Comparison of ENCODE assay signal across 17 cellular contexts in genomic region chr6:159887146-159887545, GRCh38. TPM values are rescaled to one million over a fixed set of nuclear protein-coding genes. Genes with fewer than 3 reads are reported as not detected.
DNase-seq lines count a peak whose midpoint lies in the region; ATAC-seq, FAIRE-seq and TF ChIP-seq lines count a peak whose summit lies in the region.
"Had no signal": no experiment of that assay in that cellular context is flagged by ENCODE, and none has a peak within 500 bp of the region (broad histone marks: within the 10 kb centered on the region; RNA-seq: fewer than 3 reads in every experiment).

No MANE protein-coding gene starts in this region.

- H3K79me2 ChIP-seq in HepG2 (ENCODE audit: insufficient read depth, low read length) = no peaks in the 10 kb centered on the region

- H3K4me1 ChIP-seq in HepG2 (ENCODE audit: insufficient read depth, low read length) = no peaks in the 10 kb centered on the region
- no peaks in the 10 kb centered on the region for H3K4me1 ChIP-seq in right lobe of liver
- H3K4me1 ChIP-seq: BLaER1 treated with 17β-estradiol and CSF1 and Interleukin-3, amounts not matched to agents 10 nM and 100 nM had no signal

- H3K27me3 ChIP-seq in HepG2 (ENCODE audit: control insufficient read depth in 1 of 2, insufficient read depth in 2 of 2, low read length in 2 of 2) = peaks cover 9 to 60% of the 10 kb centered on the region in 2 experiments
- H3K27me3 ChIP-seq in right lobe of liver = no peaks in the 10 kb centered on the region
- H3K27me3 ChIP-seq: BLaER1 treated with 17β-estradiol and CSF1 and Interleukin-3, amounts not matched to agents 10 nM and 100 nM had no signal

- H3K36me3 Mint-ChIP-seq in WTC11 = no peaks in the 10 kb centered on the region
- H3K36me3 Mint-ChIP-seq in activated naive CD4-positive, alpha-beta T cell treated with anti-CD3 and anti-CD28 coated beads, Interleukin-2, amount 10 ng/mL, durations not matched to agents 7 days and 5 days = no peaks in the 10 kb centered on the region
- H3K36me3 Mint-ChIP-seq: CD4-positive, CD25-positive, alpha-beta regulatory T cell had no signal

- no peak overlapping the region for H3K4me3 ChIP-seq in HepG2 (replicated peaks in 1 of 3; ENCODE audit: insufficient read depth in 1 of 3, low read depth in 2 of 3, low read length in 3 of 3)
- no peak overlapping the region for H3K4me3 ChIP-seq in right lobe of liver
- H3K4me3 ChIP-seq: BLaER1 treated with 17β-estradiol and CSF1 and Interleukin-3, amounts not matched to agents 10 nM and 100 nM; GM12878; GM23248 had no signal

- H3K27ac Mint-ChIP-seq in WTC11 = no peak overlapping the region
- no peak overlapping the region for H3K27ac Mint-ChIP-seq in activated naive CD4-positive, alpha-beta T cell treated with anti-CD3 and anti-CD28 coated beads, Interleukin-2, amount 10 ng/mL, durations not matched to agents 7 days and 5 days
- H3K27ac Mint-ChIP-seq: CD4-positive, CD25-positive, alpha-beta regulatory T cell; H9 had no signal

- TF ChIP-seq POLR2A in HepG2 (IDR thresholded peaks at IDR 0.05; ENCODE audit: insufficient read depth in 1 of 2, low read depth in 2 of 2, low read length in 2 of 2) (no peak), right lobe of liver (IDR thresholded peaks at IDR 0.05) (no peak)

- intact Hi-C loops in HepG2 (cut with micrococcal nuclease; ENCODE audit: unreplicated experiment) = no loop called here
- intact Hi-C loops in right lobe of liver (cut with DNase I) = no loop called here

- no peaks in the 10 kb centered on the region; the same call in 1 of the 2 replicates for H3K27me3 Mint-ChIP-seq in WTC11 (ENCODE audit: low read depth)
- peaks cover 49% of the 10 kb centered on the region for H3K27me3 Mint-ChIP-seq in activated naive CD4-positive, alpha-beta T cell treated with anti-CD3 and anti-CD28 coated beads, Interleukin-2, amount 10 ng/mL, durations not matched to agents 7 days and 5 days

- in situ Hi-C loops in HepG2 (cut with HindIII; ENCODE audit: extremely low pct_ligation_motif_present, low pct_unique_long_range_greater_than_20kb) = no loop called here

- TF ChIP-seq CTCF in HepG2 (CRISPR knock-in tag; IDR thresholded peaks at IDR 0.05) = no peak
- TF ChIP-seq CTCF in right lobe of liver (IDR thresholded peaks at IDR 0.05) = no peak
- TF ChIP-seq CTCF in WTC11 (IDR thresholded peaks at IDR 0.05) = no peak

- no peak overlapping the region for H3K9ac ChIP-seq in HepG2 (ENCODE audit: insufficient read depth, low read depth, low read length)
- H3K9ac ChIP-seq: BLaER1 treated with 17β-estradiol and CSF1 and Interleukin-3, amounts not matched to agents 10 nM and 100 nM; GM23248 had no signal

- no peak overlapping the region for H3K4me3 Mint-ChIP-seq in WTC11
- H3K4me3 Mint-ChIP-seq in activated naive CD4-positive, alpha-beta T cell treated with anti-CD3 and anti-CD28 coated beads, Interleukin-2, amount 10 ng/mL, durations not matched to agents 7 days and 5 days = no peak overlapping the region
- H3K4me3 Mint-ChIP-seq: CD4-positive, CD25-positive, alpha-beta regulatory T cell; H9 had no signal

- no peaks in the 10 kb centered on the region for H3K9me3 Mint-ChIP-seq in WTC11
- H3K9me3 Mint-ChIP-seq in activated naive CD4-positive, alpha-beta T cell treated with anti-CD3 and anti-CD28 coated beads, Interleukin-2, amount 10 ng/mL, durations not matched to agents 7 days and 5 days = no peaks in the 10 kb centered on the region
- H3K9me3 Mint-ChIP-seq: CD4-positive, CD25-positive, alpha-beta regulatory T cell; H9 had no signal

- H3K9me3 ChIP-seq in HepG2 (ENCODE audit: low read length) (no peaks in the 10 kb centered on the region), right lobe of liver (no peaks in the 10 kb centered on the region)
- H3K9me3 ChIP-seq: BLaER1 treated with 17β-estradiol and CSF1 and Interleukin-3, amounts not matched to agents 10 nM and 100 nM had no signal

- no peak for DNase-seq in HepG2 (ENCODE audit: low spot score)
- DNase-seq in right lobe of liver = no peak
- DNase-seq in WTC11 (ENCODE audit: low spot score) = no peak
- DNase-seq in mesenteric fat pad (ENCODE audit: low spot score) = peak; percentile 51
- no peak for DNase-seq in stimulated activated CD4-positive, alpha-beta T cell treated with anti-CD3 and anti-CD28 coated beads, Interleukin-15, amount 100 ng/mL, for 24 hours
- DNase-seq in activated naive CD4-positive, alpha-beta T cell treated with anti-CD3 and anti-CD28 coated beads, Interleukin-2, amount 10 ng/mL, durations not matched to agents 7 days and 5 days = no peak
- DNase-seq in caudate nucleus (lab: John Stamatoyannopoulos, UW) = no peak
- DNase-seq: ACHN; CD4-positive, CD25-positive, alpha-beta regulatory T cell; DMS53; GM23248; H9 had no signal

- no TSS peak for BruUV-seq in HepG2 (replicated peaks; lab: Mats Ljungman, UMichigan)

- no peaks in the 10 kb centered on the region for H4K20me1 ChIP-seq in HepG2 (ENCODE audit: insufficient read depth, low read length)
- H4K20me1 ChIP-seq: BLaER1 treated with 17β-estradiol and CSF1 and Interleukin-3, amounts not matched to agents 10 nM and 100 nM had no signal

- no peaks in the 10 kb centered on the region for H3K36me3 ChIP-seq in HepG2 (replicated peaks in 1 of 2; ENCODE audit: control insufficient read depth in 1 of 2, insufficient read depth in 2 of 2, low read length in 2 of 2)
- no peaks in the 10 kb centered on the region for H3K36me3 ChIP-seq in right lobe of liver
- H3K36me3 ChIP-seq: BLaER1 treated with 17β-estradiol and CSF1 and Interleukin-3, amounts not matched to agents 10 nM and 100 nM had no signal

- POLR2A ChIA-PET in HepG2 (lab: Yijun Ruan, JAX) (no interaction called here), WTC11 (lab: Charles Lee) (no interaction called here)

- FAIRE-seq in HepG2 (lab: Jason Lieb, UNC) = no peak
- FAIRE-seq: GM12878, GM18507 had no signal

- CTCF ChIA-PET in HepG2 (lab: Yijun Ruan, JAX; ENCODE audit: low intra/inter-chr PET ratio, low total read pairs) = no interaction called here
- CTCF ChIA-PET in WTC11 (lab: Charles Lee) = interaction anchor here (0.6 to 2.6 kb wide), 2 partner anchors 24 to 647 kb away, joined by 3 to 12 read pairs; no protein-coding TSS in a partner anchor
- CTCF ChIA-PET in activated naive CD4-positive, alpha-beta T cell treated with anti-CD3 and anti-CD28 coated beads, Interleukin-2, amount 10 ng/mL, durations not matched to agents 7 days and 5 days (lab: Charles Lee) = no interaction called here

- TF ChIP-seq EP300 in HepG2 (IDR thresholded peaks at IDR 0.05; ENCODE audit: low read depth in 2 of 2, low read length in 2 of 2) = no peak
- TF ChIP-seq EP300 in HepG2 (CRISPR knock-in tag; IDR thresholded peaks at IDR 0.05; ENCODE audit: borderline replicate concordance) = no peak

- WGBS in HepG2 (ENCODE audit: low lambda C conversion rate) = 42% methylated on average over 5 of the region's 7 CpGs
- 77% methylated on average over 5 of the region's 7 CpGs for WGBS in right lobe of liver (ENCODE audit: insufficient coverage, low coverage, low lambda C conversion rate, missing lambda C conversion rate)

- H3K27ac ChIP-seq in HepG2 (ENCODE audit: extremely low read length, insufficient read depth, low read length) (no peak overlapping the region), right lobe of liver (no peak overlapping the region), caudate nucleus (ENCODE audit: low read depth, low read length) (no peak overlapping the region)
- H3K27ac ChIP-seq: BLaER1 treated with 17β-estradiol and CSF1 and Interleukin-3, amounts not matched to agents 10 nM and 100 nM; GM23248 had no signal

- no peak overlapping the region for H2AFZ ChIP-seq in HepG2 (ENCODE audit: low read length)
- H2AFZ ChIP-seq: GM23248 had no signal

- H3K4me2 ChIP-seq in HepG2 (ENCODE audit: low read depth, low read length) = no peak overlapping the region
- H3K4me2 ChIP-seq: BLaER1 treated with 17β-estradiol and CSF1 and Interleukin-3, amounts not matched to agents 10 nM and 100 nM had no signal

- TF ChIP-seq RAD21 in HepG2 (CRISPR knock-in tag; IDR thresholded peaks at IDR 0.05) = no peak

- peaks cover 4% of the 10 kb centered on the region; the same call in 1 of the 2 replicates for H3K4me1 Mint-ChIP-seq in WTC11
- H3K4me1 Mint-ChIP-seq in activated naive CD4-positive, alpha-beta T cell treated with anti-CD3 and anti-CD28 coated beads, Interleukin-2, amount 10 ng/mL, durations not matched to agents 7 days and 5 days = no peaks in the 10 kb centered on the region
- H3K4me1 Mint-ChIP-seq: CD4-positive, CD25-positive, alpha-beta regulatory T cell had no signal

- peak; percentile 31; the same call in 1 of the 3 replicates for ATAC-seq in HepG2
- ATAC-seq in right lobe of liver = no peak
- peak; percentile 55; the same call in 1 of the 2 replicates for ATAC-seq in WTC11
- ATAC-seq: GM12878 had no signal

TF ChIP-seq in WTC11, 78 proteins besides CTCF, POLR2A, EP300 and RAD21 (continues in another document):
- no peak for TF ChIP-seq FOXP1 (CRISPR knock-in tag; IDR thresholded peaks at IDR 0.05; ENCODE audit: borderline replicate concordance)

RNA-seq across cellular contexts. Expression of gene MAS1, which starts 3.6 kb away (rescaled TPM):
- total RNA-seq in HepG2 (2016; rRNA removed; fragmentation: Illumina TruSeq; extraction: Trizol) (not detected in 2 replicates), right lobe of liver (not detected), WTC11 (2021) (0.53 to 0.68 TPM (median 0.62 TPM) in 3 replicates), mesenteric fat pad (not detected)
- not detected in 2 replicates for total RNA-seq in HepG2 (2016; cell fraction: cytosol; rRNA removed; fragmentation: Illumina TruSeq; extraction: Trizol; ENCODE audit: low read depth)
- not detected in 2 replicates for total RNA-seq in HepG2 (2016; cell fraction: insoluble cytoplasmic fraction; rRNA removed; fragmentation: Illumina TruSeq; extraction: Trizol)
- total RNA-seq in HepG2 (2016; cell fraction: membrane; rRNA removed; fragmentation: Illumina TruSeq; extraction: Trizol) = not detected in 2 replicates
- total RNA-seq in HepG2 (2016; cell fraction: nucleus; rRNA removed; fragmentation: Illumina TruSeq; extraction: Trizol) = not detected in 2 replicates
- polyA plus RNA-seq in HepG2 (2011; rRNA removed) = not detected in 2 replicates
- polyA plus RNA-seq in HepG2 (2011; cell fraction: cytosol; rRNA removed) = not detected in 2 replicates
- polyA plus RNA-seq in HepG2 (2011; cell fraction: nucleus; rRNA removed) = not detected in 2 replicates
- polyA plus RNA-seq in HepG2 (2012) = not detected in 2 replicates
- polyA plus RNA-seq in HepG2 (2016; cell fraction: cytosol; fragmentation: Illumina TruSeq; extraction: Trizol; ENCODE audit: low read depth) = not detected in 2 replicates
- not detected in 2 replicates for polyA plus RNA-seq in HepG2 (2016; cell fraction: insoluble cytoplasmic fraction; fragmentation: Illumina TruSeq; extraction: Trizol; ENCODE audit: low read depth)
- not detected in 2 replicates for polyA plus RNA-seq in HepG2 (2016; cell fraction: membrane; fragmentation: Illumina TruSeq; extraction: Trizol; ENCODE audit: low read depth)
- not detected in 2 replicates for polyA plus RNA-seq in HepG2 (2016; cell fraction: nucleus; fragmentation: Illumina TruSeq; extraction: Trizol; ENCODE audit: insufficient read depth, low read depth)
- not detected in 2 replicates for polyA minus RNA-seq in HepG2 (2011; rRNA and poly(A)+ RNA removed; ENCODE audit: low replicate concordance)
- not detected in 2 replicates for polyA minus RNA-seq in HepG2 (2011; cell fraction: cytosol; rRNA and poly(A)+ RNA removed)
- polyA minus RNA-seq in HepG2 (2011; cell fraction: nucleus; rRNA and poly(A)+ RNA removed) = not detected in 2 replicates
- total RNA-seq: A172; CD4-positive, CD25-positive, alpha-beta regulatory T cell; GM23248; HT-29 had no signal
- polyA plus RNA-seq: CD4-positive, CD25-positive, alpha-beta regulatory T cell; GM23248 had no signal

Comparison
In these comparisons a context has a peak if more than half of its experiments do, and no peak if none do; other contexts are left out.
1. ATAC-seq: peak in HepG2 (single experiment) and WTC11 (single experiment); none in right lobe of liver (0 of 4).